ENCODE assay signal across 26 cellular contexts in the genomic region with DNA sequence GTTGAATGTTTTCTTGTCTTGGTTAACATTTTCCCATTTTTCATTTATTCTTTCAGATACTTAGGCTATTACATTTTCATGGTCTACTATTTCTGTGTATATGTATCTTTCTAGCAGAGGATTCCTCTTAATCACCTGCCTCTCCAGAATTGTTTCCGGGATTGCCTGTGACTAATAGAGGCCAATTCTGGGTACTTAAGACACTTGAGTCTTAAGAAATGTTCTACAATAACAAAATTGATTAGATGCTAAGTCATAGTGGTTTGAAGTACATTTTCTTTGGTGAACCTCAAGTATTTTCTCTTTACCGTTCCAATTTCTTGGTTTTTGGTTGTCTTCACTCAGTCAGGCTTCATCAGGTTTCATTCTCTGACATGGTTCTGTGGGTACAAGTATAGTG. TPM values are rescaled to one million over a fixed set of nuclear protein-coding genes. Genes with fewer than 3 reads are reported as not detected.
A peak's percentile ranks its signal among the peaks of the same experiment; 100 is the strongest.
DNase-seq lines count a peak whose midpoint lies in the region; ATAC-seq and TF ChIP-seq lines count a peak whose summit lies in the region.
"Had no signal": no experiment of that assay in that cellular context is flagged by ENCODE, and none has a peak within 500 bp of the region (broad histone marks: within the 10 kb centered on the region; RNA-seq: fewer than 3 reads in every experiment).

No MANE protein-coding gene starts in this region.

- TF ChIP-seq POLR2A in IMR-90 (IDR thresholded peaks at IDR 0.05; ENCODE audit: low read depth, low read length) = no peak

- H3K4me3 Mint-ChIP-seq in chondrocyte (ENCODE audit: unreplicated experiment) = no peak overlapping the region
- H3K4me3 Mint-ChIP-seq: activated CD4-positive, alpha-beta T cell treated with anti-CD3 and anti-CD28 coated beads, Interleukin-2, amount 10 ng/mL, durations not matched to agents 7 days and 5 days; CD8-positive, alpha-beta memory T cell; stimulated activated naive B cell treated with anti-CD40 and anti-IgM and Interleukin-4, amounts not matched to agents 10 μg/mL and 1 μg/mL and 100 μg/mL, for 72 hours had no signal

- H3K56ac ChIP-seq in IMR-90 (ENCODE audit: extremely low read depth, insufficient read depth, low read length) = no peak overlapping the region

- H4K5ac ChIP-seq in IMR-90 (ENCODE audit: low read depth, low read length) = no peak overlapping the region

- H3K9me3 Mint-ChIP-seq in chondrocyte (ENCODE audit: low read depth) = no peaks in the 10 kb centered on the region
- H3K9me3 Mint-ChIP-seq: activated CD4-positive, alpha-beta T cell treated with anti-CD3 and anti-CD28 coated beads, Interleukin-2, amount 10 ng/mL, durations not matched to agents 7 days and 5 days; CD8-positive, alpha-beta memory T cell; stimulated activated naive B cell treated with anti-CD40 and anti-IgM and Interleukin-4, amounts not matched to agents 10 μg/mL and 1 μg/mL and 100 μg/mL, for 72 hours had no signal

- no peaks in the 10 kb centered on the region for H3K36me3 Mint-ChIP-seq in chondrocyte (ENCODE audit: low read depth)

- H3K36me3 ChIP-seq in IMR-90 (ENCODE audit: control insufficient read depth, insufficient read depth, low read length) (no peaks in the 10 kb centered on the region), left lung (no peaks in the 10 kb centered on the region), MM.1S (replicated peaks; ENCODE audit: insufficient read depth, low read length) (no peaks in the 10 kb centered on the region)

- H3K9ac ChIP-seq in IMR-90 (ENCODE audit: low read depth, low read length) (no peak overlapping the region), MM.1S (ENCODE audit: low read length) (no peak overlapping the region)

- intact Hi-C loops in IMR-90 (cut with micrococcal nuclease) = no loop called here
- intact Hi-C loops in left lung (cut with DNase I) = no loop called here

- H3K27ac ChIP-seq in IMR-90 (ENCODE audit: insufficient read depth, low read length) = no peak overlapping the region
- H3K27ac ChIP-seq in left lung = no peak overlapping the region
- no peak overlapping the region for H3K27ac ChIP-seq in RWPE1
- no peak overlapping the region for H3K27ac ChIP-seq in MM.1S (ENCODE audit: low read length)
- H3K27ac ChIP-seq: gastroesophageal sphincter, tibial artery had no signal

- H3K23ac ChIP-seq in IMR-90 (ENCODE audit: low read depth, low read length) = no peak overlapping the region

- in situ Hi-C loops in IMR-90 (cut with MboI; ENCODE audit: low sequenced_read_pairs) = no loop called here

- no peak overlapping the region for H2BK20ac ChIP-seq in IMR-90 (ENCODE audit: low read depth, low read length)

- no peak overlapping the region for H2AFZ ChIP-seq in IMR-90 (replicated peaks; ENCODE audit: low read length, poor library complexity)
- no peak overlapping the region for H2AFZ ChIP-seq in MM.1S (ENCODE audit: low read length)

- H3K27me3 Mint-ChIP-seq in chondrocyte (ENCODE audit: low read depth) = no peaks in the 10 kb centered on the region
- H3K27me3 Mint-ChIP-seq: activated CD4-positive, alpha-beta T cell treated with anti-CD3 and anti-CD28 coated beads, Interleukin-2, amount 10 ng/mL, durations not matched to agents 7 days and 5 days; CD8-positive, alpha-beta memory T cell; stimulated activated naive B cell treated with anti-CD40 and anti-IgM and Interleukin-4, amounts not matched to agents 10 μg/mL and 1 μg/mL and 100 μg/mL, for 72 hours had no signal

- no peak overlapping the region for H4K8ac ChIP-seq in IMR-90 (ENCODE audit: low read depth in 2 of 2, low read length in 2 of 2)

- no peaks in the 10 kb centered on the region for H3K27me3 ChIP-seq in IMR-90 (ENCODE audit: control insufficient read depth, insufficient read depth, low read length)
- no peaks in the 10 kb centered on the region for H3K27me3 ChIP-seq in left lung
- H3K27me3 ChIP-seq in MM.1S (replicated peaks; ENCODE audit: insufficient read depth, low read length) = no peaks in the 10 kb centered on the region
- H3K27me3 ChIP-seq: gastroesophageal sphincter, tibial artery had no signal

- H2AK5ac ChIP-seq in IMR-90 (ENCODE audit: low read depth, low read length) = no peak overlapping the region

- peak overlapping the region; percentile 79 for H3K27ac Mint-ChIP-seq in chondrocyte (ENCODE audit: unreplicated experiment)
- H3K27ac Mint-ChIP-seq: activated CD4-positive, alpha-beta T cell treated with anti-CD3 and anti-CD28 coated beads, Interleukin-2, amount 10 ng/mL, durations not matched to agents 7 days and 5 days; CD8-positive, alpha-beta memory T cell; stimulated activated naive B cell treated with anti-CD40 and anti-IgM and Interleukin-4, amounts not matched to agents 10 μg/mL and 1 μg/mL and 100 μg/mL, for 72 hours had no signal

- H3K18ac ChIP-seq in IMR-90 (ENCODE audit: low read depth, low read length) = no peak overlapping the region

- dilution Hi-C loops in IMR-90 (cut with HindIII; ENCODE audit: low sequenced_read_pairs, unreplicated experiment) = no loop called here

- H3K9me1 ChIP-seq in IMR-90 (ENCODE audit: insufficient read depth, low read length) = no peaks in the 10 kb centered on the region

- H3K4me1 ChIP-seq in IMR-90 (ENCODE audit: control insufficient read depth, insufficient read depth, low read length) = no peaks in the 10 kb centered on the region; the same call in 1 of the 2 replicates
- peaks cover 0 to 4% of the 10 kb centered on the region in 2 donors for H3K4me1 ChIP-seq in left lung
- H3K4me1 ChIP-seq in MM.1S (ENCODE audit: low read length) = peaks cover 13% of the 10 kb centered on the region; the same call in 1 of the 2 replicates
- H3K4me1 ChIP-seq: tibial artery had no signal

- no peaks in the 10 kb centered on the region for H3K79me1 ChIP-seq in IMR-90 (ENCODE audit: low read depth in 1 of 2, low read length in 2 of 2)

- no peak overlapping the region for H3K4ac ChIP-seq in IMR-90 (ENCODE audit: low read depth, low read length)

- no TSS peak for BruUV-seq in IMR-90 (replicated peaks; lab: Mats Ljungman, UMichigan)

- no peak overlapping the region for H2AK9ac ChIP-seq in IMR-90 (replicated peaks; ENCODE audit: low read depth, low read length, poor library complexity)

- TF ChIP-seq CTCF in IMR-90 (conservative IDR thresholded peaks at IDR 0.05; ENCODE audit: low read depth, low read length) (no peak), chondrocyte (IDR thresholded peaks at IDR 0.05) (no peak), left lung (IDR thresholded peaks at IDR 0.05) (no peak), RWPE1 (conservative IDR thresholded peaks at IDR 0.05; ENCODE audit: low read depth) (no peak), MM.1S (IDR thresholded peaks at IDR 0.05; ENCODE audit: low read length) (no peak)

- peak; percentile 87 for DNase-seq in DMS79 (lab: John Stamatoyannopoulos, UW)
- DNase-seq in IMR-90 = peak; percentile 84
- DNase-seq in chondrocyte (ENCODE audit: low spot score) = no peak
- DNase-seq in left lung = no peak
- no peak for DNase-seq in RWPE1 (ENCODE audit: low spot score)
- no peak for DNase-seq in KG1 (lab: John Stamatoyannopoulos, UW)
- no peak for DNase-seq in activated naive CD4-positive, alpha-beta T cell (lab: John Stamatoyannopoulos, UW)
- DNase-seq in MM.1S = no peak
- DNase-seq: activated CD4-positive, alpha-beta T cell treated with anti-CD3 and anti-CD28 coated beads, Interleukin-2, amount 10 ng/mL, durations not matched to agents 7 days and 5 days; activated CD8-positive, alpha-beta memory T cell treated with anti-CD3 and anti-CD28 coated beads, Interleukin-2, amount 50 U/mL, for 48 hours; activated gamma-delta T cell treated with Interleukin-2 at 50 U/mL for 16 hours; amygdala; CD8-positive, alpha-beta memory T cell; DND-41; Kasumi-1; mucosa of descending colon; NCI-H1105 treated with DMSO at 0.1 percent for 48 hours; NCI-H2081 treated with DMSO at 0.1 percent for 48 hours; NCI-H524; right cardiac atrium; Right ventricle myocardium superior; stimulated activated naive B cell treated with anti-CD40 and anti-IgM and Interleukin-4, amounts not matched to agents 10 μg/mL and 1 μg/mL and 100 μg/mL, for 72 hours; T-helper 1 cell; tibial artery had no signal

- H4K20me1 ChIP-seq in IMR-90 (ENCODE audit: insufficient read depth, low read length) = no peaks in the 10 kb centered on the region
- no peaks in the 10 kb centered on the region for H4K20me1 ChIP-seq in MM.1S (ENCODE audit: insufficient read depth, low read length)

- no peak for TF ChIP-seq RAD21 in IMR-90 (IDR thresholded peaks at IDR 0.05; ENCODE audit: low read length)

- H4K91ac ChIP-seq in IMR-90 (ENCODE audit: insufficient read depth, low read depth, low read length) = no peak overlapping the region

- no peaks in the 10 kb centered on the region for H3K9me3 ChIP-seq in IMR-90 (ENCODE audit: control insufficient read depth, insufficient read depth, low read length)
- no peaks in the 10 kb centered on the region for H3K9me3 ChIP-seq in left lung
- H3K9me3 ChIP-seq in MM.1S (replicated peaks; ENCODE audit: insufficient read depth, low read length) = no peaks in the 10 kb centered on the region
- H3K9me3 ChIP-seq: gastroesophageal sphincter, mucosa of descending colon, tibial artery had no signal

- H3K14ac ChIP-seq in IMR-90 (replicated peaks; ENCODE audit: low read depth, low read length) = no peak overlapping the region

- no peaks in the 10 kb centered on the region for H3K79me2 ChIP-seq in MM.1S (ENCODE audit: low read length)

- POLR2A ChIA-PET in IMR-90 (lab: Charles Lee; ENCODE audit: unreplicated experiment) = no interaction called here
- POLR2A ChIA-PET in RWPE1 (lab: Yijun Ruan, JAX; ENCODE audit: low non-redundant PET) = no interaction called here

- H3K9me2 ChIP-seq in MM.1S (replicated peaks; ENCODE audit: insufficient read depth, low read length) = no peaks in the 10 kb centered on the region

- CTCF ChIA-PET in IMR-90 (lab: Yijun Ruan, JAX) = no interaction called here
- CTCF ChIA-PET in RWPE1 (lab: Yijun Ruan, JAX) = interaction anchor here (0.7 kb wide), 1 partner anchor 289 kb away, joined by 6 read pairs; no protein-coding TSS in a partner anchor

- WGBS in IMR-90 (ENCODE audit: extremely low coverage in 2 of 2, insufficient read length in 1 of 2), 2 experiments = no CpG with 5 or more reads among the region's 2 CpGs

- H3F3A ChIP-seq in MM.1S (ENCODE audit: insufficient read depth, low read length) = no peaks in the 10 kb centered on the region

- no peak overlapping the region for H3K4me3 ChIP-seq in IMR-90 (ENCODE audit: insufficient read depth, low read depth, low read length)
- H3K4me3 ChIP-seq in left lung = no peak overlapping the region
- H3K4me3 ChIP-seq in MM.1S (ENCODE audit: low read length) = no peak overlapping the region
- H3K4me3 ChIP-seq: gastroesophageal sphincter, mucosa of descending colon, tibial artery had no signal

- H2BK15ac ChIP-seq in IMR-90 (ENCODE audit: low read depth, low read length) = no peak overlapping the region

- no peak overlapping the region for H2BK120ac ChIP-seq in IMR-90 (ENCODE audit: low read depth, low read length)

- peak; percentile 25 for ATAC-seq in IMR-90 (ENCODE audit: low read depth)
- peak; percentile 30 for ATAC-seq in left lung
- ATAC-seq: gastroesophageal sphincter; left lobe of liver; mucosa of descending colon; right cardiac atrium; stimulated activated naive B cell treated with anti-CD40 and anti-IgM and Interleukin-4, amounts not matched to agents 10 μg/mL and 1 μg/mL and 100 μg/mL, for 72 hours had no signal

- H2BK5ac ChIP-seq in IMR-90 (ENCODE audit: low read depth, low read length, poor library complexity, severe bottlenecking) = no peak overlapping the region

- peaks cover 27% of the 10 kb centered on the region for H3K4me1 Mint-ChIP-seq in chondrocyte (ENCODE audit: low read depth)

- H3K4me2 ChIP-seq in IMR-90 (ENCODE audit: low read depth, low read length) (no peak overlapping the region), MM.1S (ENCODE audit: low read depth, low read length) (no peak overlapping the region)

RNA-seq across cellular contexts. Expression of a gene that starts 26.4 kb away (rescaled TPM):
- total RNA-seq in IMR-90 (2012; rRNA removed) = 9.5 and 11.9 TPM in 2 replicates
- 6.5 and 7.9 TPM in 2 replicates for polyA plus RNA-seq in IMR-90 (2012; rRNA removed)
- 2.5 and 3.6 TPM in 2 replicates for polyA plus RNA-seq in IMR-90 (2012; cell fraction: cytosol; rRNA removed)
- polyA plus RNA-seq in IMR-90 (2012; cell fraction: nucleus; rRNA removed; ENCODE audit: low replicate concordance) = 1.9 and 7.4 TPM in 2 replicates
- 16.5 to 29.7 TPM (median 18.0 TPM) in 3 replicates for total RNA-seq in chondrocyte
- 10 to 100 TPM; 18.2 to 22.4 TPM for total RNA-seq in left lung

RNA-seq across cellular contexts. Expression of a gene that starts 46.6 kb away (rescaled TPM):
- total RNA-seq in IMR-90 (2012; rRNA removed) = 9.5 and 14.7 TPM in 2 replicates
- polyA plus RNA-seq in IMR-90 (2012; rRNA removed) = 18.1 and 18.3 TPM in 2 replicates
- 5.6 and 7.2 TPM in 2 replicates for polyA plus RNA-seq in IMR-90 (2012; cell fraction: cytosol; rRNA removed)
- polyA plus RNA-seq in IMR-90 (2012; cell fraction: nucleus; rRNA removed; ENCODE audit: low replicate concordance) = 7.2 and 14.9 TPM in 2 replicates
- 13.7 to 16.5 TPM (median 16.2 TPM) in 3 replicates for total RNA-seq in chondrocyte
- total RNA-seq in left lung = 10 to 100 TPM; 11.3 to 11.5 TPM

Comparison
In these comparisons a context has a peak if more than half of its experiments do, and no peak if none do; other contexts are left out.
1. DNase-seq: peak in DMS79 (single experiment) and IMR-90 (single experiment); none in chondrocyte (single experiment), left lung (0 of 2), RWPE1 (single experiment), KG1 (single experiment), activated naive CD4-positive, alpha-beta T cell (0 of 4) and MM.1S (single experiment).